In the genomic region with DNA sequence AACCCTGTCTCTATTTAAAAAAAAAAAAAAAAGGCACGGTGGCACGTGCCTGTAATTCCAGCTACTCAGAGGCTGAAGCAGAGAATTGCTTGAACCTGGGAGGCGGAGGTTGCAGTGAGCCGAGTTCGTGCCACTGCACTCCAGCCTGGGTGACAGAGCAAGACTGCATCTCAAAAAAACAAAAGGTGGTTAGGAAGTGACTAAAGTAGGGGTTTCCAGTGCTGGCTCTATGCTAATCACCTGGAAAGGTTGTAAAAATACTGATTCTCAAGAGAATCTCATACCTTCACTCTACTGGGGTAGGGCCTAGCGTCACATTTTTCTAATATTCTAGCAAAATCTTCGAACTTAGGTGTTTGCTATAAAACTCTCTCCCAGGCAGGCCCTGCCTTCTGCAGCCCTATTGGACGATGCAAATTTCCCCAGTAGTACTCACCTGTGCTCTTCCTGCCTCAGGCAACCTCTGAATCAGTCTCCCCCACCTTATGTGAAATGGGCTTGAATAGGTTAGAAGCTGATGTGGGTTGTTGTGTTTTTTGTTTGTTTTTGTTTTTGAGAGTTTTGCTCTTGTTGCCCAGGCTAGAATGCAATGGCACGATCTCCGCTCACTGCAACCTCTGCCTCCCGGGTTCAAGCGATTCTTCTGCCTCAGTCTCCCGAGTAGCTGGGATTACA, we compare ENCODE assay signal across 20 cellular contexts. TPM values are rescaled to one million over a fixed set of nuclear protein-coding genes. Genes with fewer than 3 reads are reported as not detected.
"Had no signal": no experiment of that assay in that cellular context is flagged by ENCODE, and none has a peak within 500 bp of the region (broad histone marks: within the 10 kb centered on the region; RNA-seq: fewer than 3 reads in every experiment).

No MANE protein-coding gene starts in this region.

- H3K4me1 ChIP-seq: gastroesophageal sphincter, left ventricle myocardium inferior, prostate gland had no signal

- H3K27me3 ChIP-seq: suprapubic skin had no signal

- H3K9me3 Mint-ChIP-seq: activated naive CD8-positive, alpha-beta T cell treated with anti-CD3 and anti-CD28 coated beads, Interleukin-2, amount 50 U/mL, for 24 hours; activated T-helper 1 cell treated with anti-CD3 and anti-CD28 coated beads, Interleukin-12 subunit alpha, Interleukin-12 subunit beta, Interleukin-2, Interleukin-4 antibody, amounts not matched to agents 30 ng/mL and 10 ng/mL and 1 ng/mL, durations not matched to agents 14 hours and 24 hours and 36 hours; endodermal cell; nephron progenitor cell; stimulated activated naive CD8-positive, alpha-beta T cell treated with anti-CD3 and anti-CD28 coated beads, Interleukin-15, Interleukin-2, amounts not matched to agents 100 ng/mL and 50 ng/mL, for 24 hours; type B pancreatic cell had no signal

- H3K4me3 ChIP-seq: dorsolateral prefrontal cortex, gastroesophageal sphincter, left ventricle myocardium inferior, prostate gland, smooth muscle cell, suprapubic skin had no signal

- H3K9me3 ChIP-seq: gastroesophageal sphincter, left ventricle myocardium inferior, prostate gland, suprapubic skin had no signal

- H3K27ac Mint-ChIP-seq: activated CD8-positive, alpha-beta memory T cell treated with anti-CD3 and anti-CD28 coated beads, Interleukin-2, amount 10 ng/mL, durations not matched to agents 7 days and 5 days; activated naive CD8-positive, alpha-beta T cell treated with anti-CD3 and anti-CD28 coated beads, Interleukin-2, amount 50 U/mL, for 24 hours; activated T-helper 1 cell treated with anti-CD3 and anti-CD28 coated beads, Interleukin-12 subunit alpha, Interleukin-12 subunit beta, Interleukin-2, Interleukin-4 antibody, amounts not matched to agents 30 ng/mL and 10 ng/mL and 1 ng/mL, durations not matched to agents 14 hours and 24 hours and 36 hours; endodermal cell; nephron progenitor cell; stimulated activated naive CD8-positive, alpha-beta T cell treated with anti-CD3 and anti-CD28 coated beads, Interleukin-15, Interleukin-2, amounts not matched to agents 100 ng/mL and 50 ng/mL, for 24 hours; type B pancreatic cell had no signal

- FAIRE-seq: TTC549 had no signal

- DNase-seq: activated CD4-positive, alpha-beta T cell treated with anti-CD3 and anti-CD28 coated beads, Interleukin-2, amount 50 U/mL, for 1 hour; activated CD4-positive, CD25-positive, alpha-beta regulatory T cell; activated CD8-positive, alpha-beta memory T cell treated with anti-CD3 and anti-CD28 coated beads, Interleukin-2, amount 10 ng/mL, durations not matched to agents 7 days and 5 days; activated naive CD4-positive, alpha-beta T cell treated with Interleukin-2 at 50 U/mL for 16 hours; activated naive CD8-positive, alpha-beta T cell treated with anti-CD3 and anti-CD28 coated beads, Interleukin-2, amount 50 U/mL, for 24 hours; left ventricle myocardium inferior; nephron progenitor cell; right cardiac atrium; stimulated activated CD4-positive, alpha-beta T cell treated with anti-CD3 and anti-CD28 coated beads, Interleukin-4, amount 100 ng/mL, for 4 hours; stimulated activated CD8-positive, alpha-beta memory T cell treated with anti-CD3 and anti-CD28 coated beads, Interleukin-4, amount 100 ng/mL, for 48 hours had no signal

- H3K4me3 Mint-ChIP-seq: activated CD8-positive, alpha-beta memory T cell treated with anti-CD3 and anti-CD28 coated beads, Interleukin-2, amount 10 ng/mL, durations not matched to agents 7 days and 5 days; activated naive CD8-positive, alpha-beta T cell treated with anti-CD3 and anti-CD28 coated beads, Interleukin-2, amount 50 U/mL, for 24 hours; activated T-helper 1 cell treated with anti-CD3 and anti-CD28 coated beads, Interleukin-12 subunit alpha, Interleukin-12 subunit beta, Interleukin-2, Interleukin-4 antibody, amounts not matched to agents 30 ng/mL and 10 ng/mL and 1 ng/mL, durations not matched to agents 14 hours and 24 hours and 36 hours; endodermal cell; nephron progenitor cell; stimulated activated naive CD8-positive, alpha-beta T cell treated with anti-CD3 and anti-CD28 coated beads, Interleukin-15, Interleukin-2, amounts not matched to agents 100 ng/mL and 50 ng/mL, for 24 hours; type B pancreatic cell had no signal

- ATAC-seq: activated CD8-positive, alpha-beta memory T cell treated with anti-CD3 and anti-CD28 coated beads, Interleukin-2, amount 10 ng/mL, durations not matched to agents 7 days and 5 days; activated naive CD8-positive, alpha-beta T cell treated with anti-CD3 and anti-CD28 coated beads, Interleukin-2, amount 50 U/mL, for 24 hours; gastroesophageal sphincter had no signal

- H3K4me2 ChIP-seq: smooth muscle cell had no signal

- H3K27ac ChIP-seq: dorsolateral prefrontal cortex, gastroesophageal sphincter, left ventricle myocardium inferior, prostate gland, suprapubic skin had no signal

- H3K27me3 Mint-ChIP-seq: activated naive CD8-positive, alpha-beta T cell treated with anti-CD3 and anti-CD28 coated beads, Interleukin-2, amount 50 U/mL, for 24 hours; stimulated activated naive CD8-positive, alpha-beta T cell treated with anti-CD3 and anti-CD28 coated beads, Interleukin-15, Interleukin-2, amounts not matched to agents 100 ng/mL and 50 ng/mL, for 24 hours; type B pancreatic cell had no signal

- H3K36me3 Mint-ChIP-seq: activated CD8-positive, alpha-beta memory T cell treated with anti-CD3 and anti-CD28 coated beads, Interleukin-2, amount 10 ng/mL, durations not matched to agents 7 days and 5 days; type B pancreatic cell had no signal

- H3K36me3 ChIP-seq: gastroesophageal sphincter, left ventricle myocardium inferior, prostate gland, suprapubic skin had no signal

RNA-seq across cellular contexts. Expression of gene ZP3, which starts 3.5 kb away (rescaled TPM):
- total RNA-seq: left ventricle myocardium inferior had no signal
